ENCODE assay signal across 6 cellular contexts in genomic region chr16:29812754-29813643, GRCh38. TPM values are rescaled to one million over a fixed set of nuclear protein-coding genes. Genes with fewer than 3 reads are reported as not detected.
DNase-seq lines count a peak whose midpoint lies in the region; ATAC-seq, FAIRE-seq and TF ChIP-seq lines count a peak whose summit lies in the region.

No MANE protein-coding gene starts in this region.

- TF ChIP-seq CTCF in CD4-positive, alpha-beta T cell (IDR thresholded peaks at IDR 0.05) = no peak

- H3K4me3 Mint-ChIP-seq in CD4-positive, alpha-beta T cell = peak overlapping the region; percentile 91
- peak overlapping the region; percentile 95 for H3K4me3 Mint-ChIP-seq in activated naive CD8-positive, alpha-beta T cell treated with anti-CD3 and anti-CD28 coated beads, Interleukin-2, amount 10 ng/mL, durations not matched to agents 7 days and 5 days

- peak overlapping the region; percentile 30 to 77 for H3K4me3 ChIP-seq in muscle layer of duodenum (ENCODE audit: low read depth in 1 of 2, low read length in 2 of 2)

- H3K4me1 Mint-ChIP-seq in CD4-positive, alpha-beta T cell (ENCODE audit: low read depth) = peaks cover 79% of the 10 kb centered on the region
- H3K4me1 Mint-ChIP-seq in activated naive CD8-positive, alpha-beta T cell treated with anti-CD3 and anti-CD28 coated beads, Interleukin-2, amount 10 ng/mL, durations not matched to agents 7 days and 5 days = peaks cover 40% of the 10 kb centered on the region

- H3K27me3 ChIP-seq in CD4-positive, alpha-beta T cell (ENCODE audit: control insufficient read depth, insufficient read depth, low read length) = no peaks in the 10 kb centered on the region
- no peaks in the 10 kb centered on the region for H3K27me3 ChIP-seq in muscle layer of duodenum (ENCODE audit: low read depth, low read length)

- H3K9me3 Mint-ChIP-seq in CD4-positive, alpha-beta T cell = no peaks in the 10 kb centered on the region
- H3K9me3 Mint-ChIP-seq in activated naive CD8-positive, alpha-beta T cell treated with anti-CD3 and anti-CD28 coated beads, Interleukin-2, amount 10 ng/mL, durations not matched to agents 7 days and 5 days = no peaks in the 10 kb centered on the region

- no peaks in the 10 kb centered on the region for H3K9me3 ChIP-seq in CD4-positive, alpha-beta T cell (ENCODE audit: control insufficient read depth, low read length)
- no peaks in the 10 kb centered on the region for H3K9me3 ChIP-seq in muscle layer of duodenum (ENCODE audit: control insufficient read depth in 1 of 2, low read length in 2 of 2)

- CTCF ChIA-PET in CD4-positive, alpha-beta T cell (lab: Charles Lee) = interaction anchor here (1.6 kb wide), 1 partner anchor 35 kb away, joined by 5 read pairs; no protein-coding TSS in a partner anchor

- no peak overlapping the region for H3K27ac ChIP-seq in CD4-positive, alpha-beta T cell (ENCODE audit: low read depth, low read length)
- H3K27ac ChIP-seq in muscle layer of duodenum (ENCODE audit: low read length) = no peak overlapping the region

- DNase-seq in CD4-positive, alpha-beta T cell = no peak
- no peak for DNase-seq in activated naive CD8-positive, alpha-beta T cell treated with anti-CD3 and anti-CD28 coated beads, Interleukin-2, amount 10 ng/mL, durations not matched to agents 7 days and 5 days
- DNase-seq in islet precursor cell (no peak), frontal cortex (ENCODE audit: low spot score in 2 of 2) (no peak)

- no peaks in the 10 kb centered on the region for H3K27me3 Mint-ChIP-seq in CD4-positive, alpha-beta T cell
- H3K27me3 Mint-ChIP-seq in activated naive CD8-positive, alpha-beta T cell treated with anti-CD3 and anti-CD28 coated beads, Interleukin-2, amount 10 ng/mL, durations not matched to agents 7 days and 5 days = peaks cover 12% of the 10 kb centered on the region

- no peak for FAIRE-seq in frontal cortex (lab: Jason Lieb, UNC)

- POLR2A ChIA-PET in CD4-positive, alpha-beta T cell (lab: Charles Lee) = interaction anchor here (1.0 to 10.4 kb wide), 4 partner anchors 8 to 148 kb away, joined by 3 to 190 read pairs (median 76); partner anchors contain the start of genes KIF22 and MAZ
- POLR2A ChIA-PET in activated naive CD8-positive, alpha-beta T cell treated with anti-CD3 and anti-CD28 coated beads, Interleukin-2, amount 10 ng/mL, durations not matched to agents 7 days and 5 days (lab: Charles Lee) = interaction anchor here (1.0 to 1.1 kb wide), 2 partner anchors 9 to 42 kb away, joined by 3 to 4 read pairs; no protein-coding TSS in a partner anchor

- intact Hi-C loops in CD4-positive, alpha-beta T cell (cut with DNase I, micrococcal nuclease) = no loop called here

- H3K4me1 ChIP-seq in muscle layer of duodenum (ENCODE audit: control insufficient read depth in 1 of 2, insufficient read depth in 2 of 2, low read length in 2 of 2) = peaks cover 25 to 84% of the 10 kb centered on the region in 2 donors

- peaks cover 6 to 13% of the 10 kb centered on the region in 2 donors for H3K36me3 ChIP-seq in muscle layer of duodenum (ENCODE audit: control insufficient read depth in 1 of 2, insufficient read depth in 2 of 2, low read length in 2 of 2)

- H3K36me3 Mint-ChIP-seq in CD4-positive, alpha-beta T cell (ENCODE audit: low read depth) = peaks cover 46% of the 10 kb centered on the region
- H3K36me3 Mint-ChIP-seq in activated naive CD8-positive, alpha-beta T cell treated with anti-CD3 and anti-CD28 coated beads, Interleukin-2, amount 10 ng/mL, durations not matched to agents 7 days and 5 days = peaks cover 31% of the 10 kb centered on the region

- no peak for ATAC-seq in CD4-positive, alpha-beta T cell (ENCODE audit: poor library complexity)
- no peak for ATAC-seq in activated naive CD8-positive, alpha-beta T cell treated with anti-CD3 and anti-CD28 coated beads, Interleukin-2, amount 10 ng/mL, durations not matched to agents 7 days and 5 days (ENCODE audit: low read depth)
- no peak for ATAC-seq in HG03135 (IDR thresholded peaks at IDR 0.05; ENCODE audit: unreplicated experiment)

- peak overlapping the region; percentile 87 for H3K27ac Mint-ChIP-seq in CD4-positive, alpha-beta T cell
- H3K27ac Mint-ChIP-seq in activated naive CD8-positive, alpha-beta T cell treated with anti-CD3 and anti-CD28 coated beads, Interleukin-2, amount 10 ng/mL, durations not matched to agents 7 days and 5 days = no peak overlapping the region

RNA-seq across cellular contexts. Expression of gene PRRT2, which starts 1.0 kb away (rescaled TPM):
- total RNA-seq in CD4-positive, alpha-beta T cell = 1 to 10 TPM; 2.2 to 2.3 TPM
- 1 to 10 TPM; 2.2 to 2.3 TPM for total RNA-seq in activated naive CD8-positive, alpha-beta T cell treated with anti-CD3 and anti-CD28 coated beads, Interleukin-2, amount 10 ng/mL, durations not matched to agents 7 days and 5 days
- total RNA-seq in frontal cortex = 15.9 TPM

RNA-seq across cellular contexts. Expression of gene PAGR1, which starts 3.0 kb away (rescaled TPM):
- total RNA-seq in CD4-positive, alpha-beta T cell = 10 to 100 TPM; 20.3 TPM
- total RNA-seq in activated naive CD8-positive, alpha-beta T cell treated with anti-CD3 and anti-CD28 coated beads, Interleukin-2, amount 10 ng/mL, durations not matched to agents 7 days and 5 days = 10 to 100 TPM; 29.8 to 34.3 TPM
- total RNA-seq in frontal cortex = 11.8 TPM

RNA-seq across cellular contexts. Expression of gene MAZ, which starts 6.7 kb away (rescaled TPM):
- 100 to 1,000 TPM; 251 to 253 TPM for total RNA-seq in CD4-positive, alpha-beta T cell
- 100 to 1,000 TPM; 395 to 418 TPM for total RNA-seq in activated naive CD8-positive, alpha-beta T cell treated with anti-CD3 and anti-CD28 coated beads, Interleukin-2, amount 10 ng/mL, durations not matched to agents 7 days and 5 days
- 373 TPM for total RNA-seq in frontal cortex

RNA-seq across cellular contexts. Expression of gene MVP, which starts 7.3 kb away (rescaled TPM):
- 100 to 1,000 TPM; 115 to 118 TPM for total RNA-seq in CD4-positive, alpha-beta T cell
- 100 to 1,000 TPM; 130 to 136 TPM for total RNA-seq in activated naive CD8-positive, alpha-beta T cell treated with anti-CD3 and anti-CD28 coated beads, Interleukin-2, amount 10 ng/mL, durations not matched to agents 7 days and 5 days
- 4.5 TPM for total RNA-seq in frontal cortex

RNA-seq across cellular contexts. Expression of gene KIF22, which starts 22.4 kb away (rescaled TPM):
- total RNA-seq in CD4-positive, alpha-beta T cell = 100 to 1,000 TPM in 1 of 2 experiments, 10 to 100 TPM in 1; 99.0 to 101 TPM
- total RNA-seq in activated naive CD8-positive, alpha-beta T cell treated with anti-CD3 and anti-CD28 coated beads, Interleukin-2, amount 10 ng/mL, durations not matched to agents 7 days and 5 days = 100 to 1,000 TPM; 191 to 199 TPM
- total RNA-seq in frontal cortex = 37.1 TPM
